ENCODE assay signal across 19 cellular contexts in the genomic region with DNA sequence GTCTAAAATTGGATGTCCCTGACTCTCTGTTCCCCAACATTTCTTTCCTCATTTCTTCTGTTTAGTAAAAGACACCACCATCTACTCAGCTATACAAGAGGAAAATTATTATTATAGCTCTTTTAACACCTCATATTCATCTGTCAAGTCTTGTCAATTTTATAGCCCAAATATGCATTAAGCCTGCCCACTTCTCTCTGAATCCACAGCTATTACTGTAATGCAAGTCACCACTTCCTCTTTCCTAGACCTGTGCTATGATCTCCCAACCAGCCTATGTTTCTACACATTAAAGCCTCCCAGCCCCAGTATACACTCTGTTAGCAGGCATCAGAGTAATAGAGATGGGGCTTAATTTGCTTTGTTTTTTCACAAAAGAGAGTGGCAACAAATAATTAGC.
DNase-seq lines count a peak whose midpoint lies in the region; ATAC-seq and TF ChIP-seq lines count a peak whose summit lies in the region.
"Had no signal": no experiment of that assay in that cellular context is flagged by ENCODE, and none has a peak within 500 bp of the region (broad histone marks: within the 10 kb centered on the region; RNA-seq: fewer than 3 reads in every experiment).

No MANE protein-coding gene starts in this region.

- peaks cover 2% of the 10 kb centered on the region for H3K9me3 Mint-ChIP-seq in activated CD4-positive, alpha-beta T cell treated with anti-CD3 and anti-CD28 coated beads, Interleukin-2, amount 10 ng/mL, durations not matched to agents 7 days and 5 days
- H3K9me3 Mint-ChIP-seq: GM23338 had no signal

- no peaks in the 10 kb centered on the region for H3K36me3 Mint-ChIP-seq in activated CD4-positive, alpha-beta T cell treated with anti-CD3 and anti-CD28 coated beads, Interleukin-2, amount 10 ng/mL, durations not matched to agents 7 days and 5 days (ENCODE audit: low read depth)
- H3K36me3 Mint-ChIP-seq: T-cell had no signal

- no peak overlapping the region for H3K27ac ChIP-seq in vagina
- H3K27ac ChIP-seq: tibial nerve had no signal

- ATAC-seq in GM18511 (IDR thresholded peaks at IDR 0.05; ENCODE audit: unreplicated experiment) (peak; percentile 69), GM21390 (IDR thresholded peaks at IDR 0.05; ENCODE audit: unreplicated experiment) (peak; percentile 69), HG03442 (IDR thresholded peaks at IDR 0.05; ENCODE audit: unreplicated experiment) (peak; percentile 83), GM19455 (IDR thresholded peaks at IDR 0.05; ENCODE audit: unreplicated experiment) (no peak)
- ATAC-seq: GM23338, right cardiac atrium, T-cell had no signal

- TF ChIP-seq CTCF in vagina (IDR thresholded peaks at IDR 0.05) = no peak

- intact Hi-C loops in vagina (cut with DNase I) = no loop called here

- H3K4me1 ChIP-seq in vagina = no peaks in the 10 kb centered on the region
- H3K4me1 ChIP-seq: tibial nerve had no signal

- no peaks in the 10 kb centered on the region for H3K27me3 Mint-ChIP-seq in activated CD4-positive, alpha-beta T cell treated with anti-CD3 and anti-CD28 coated beads, Interleukin-2, amount 10 ng/mL, durations not matched to agents 7 days and 5 days

- TF ChIP-seq POLR2A in vagina (IDR thresholded peaks at IDR 0.05) = no peak

- H3K27ac Mint-ChIP-seq in activated CD4-positive, alpha-beta T cell treated with anti-CD3 and anti-CD28 coated beads, Interleukin-2, amount 10 ng/mL, durations not matched to agents 7 days and 5 days = no peak overlapping the region
- H3K27ac Mint-ChIP-seq: GM23338, T-cell had no signal

- H3K4me3 ChIP-seq in vagina = no peak overlapping the region
- H3K4me3 ChIP-seq: GM23338, tibial nerve had no signal

- peak; percentile 50 for DNase-seq in RPMI8226
- DNase-seq in vagina (ENCODE audit: extremely low spot score in 2 of 2) = no peak
- DNase-seq in activated CD4-positive, alpha-beta T cell treated with anti-CD3 and anti-CD28 coated beads, Interleukin-2, amount 10 ng/mL, durations not matched to agents 7 days and 5 days = no peak
- no peak for DNase-seq in cerebellar nuclear complex (lab: John Stamatoyannopoulos, UW)
- DNase-seq: activated effector memory CD4-positive, alpha-beta T cell treated with anti-CD3 and anti-CD28 coated beads, Interleukin-2, amount 50 U/mL, for 16 hours; amniotic stem cell; effector memory CD4-positive, alpha-beta T cell; glutamatergic neuron; NCI-H524 treated with DMSO at 0.1 percent for 48 hours; right cardiac atrium; stimulated activated CD4-positive, alpha-beta T cell treated with anti-CD3 and anti-CD28 coated beads, Interleukin-15, amount 100 ng/mL, for 24 hours; stimulated activated naive CD4-positive, alpha-beta T cell treated with Interleukin-2 at 50 U/mL for 16 hours; T-cell had no signal

- no peaks in the 10 kb centered on the region for H3K36me3 ChIP-seq in vagina
- H3K36me3 ChIP-seq: tibial nerve had no signal

- POLR2A ChIA-PET in activated CD4-positive, alpha-beta T cell treated with anti-CD3 and anti-CD28 coated beads, Interleukin-2, amount 10 ng/mL, durations not matched to agents 7 days and 5 days (lab: Charles Lee) = no interaction called here

- CTCF ChIA-PET in activated CD4-positive, alpha-beta T cell treated with anti-CD3 and anti-CD28 coated beads, Interleukin-2, amount 10 ng/mL, durations not matched to agents 7 days and 5 days (lab: Charles Lee) = interaction anchor here (1.3 kb wide), 1 partner anchor 9 kb away, joined by 5 read pairs; no protein-coding TSS in a partner anchor

- H3K9me3 ChIP-seq in vagina = no peaks in the 10 kb centered on the region
- H3K9me3 ChIP-seq: tibial nerve had no signal

- H3K4me1 Mint-ChIP-seq in activated CD4-positive, alpha-beta T cell treated with anti-CD3 and anti-CD28 coated beads, Interleukin-2, amount 10 ng/mL, durations not matched to agents 7 days and 5 days = no peaks in the 10 kb centered on the region
- H3K4me1 Mint-ChIP-seq: T-cell had no signal

- H3K27me3 ChIP-seq in vagina = no peaks in the 10 kb centered on the region
- H3K27me3 ChIP-seq: tibial nerve had no signal

- H3K4me3 Mint-ChIP-seq in activated CD4-positive, alpha-beta T cell treated with anti-CD3 and anti-CD28 coated beads, Interleukin-2, amount 10 ng/mL, durations not matched to agents 7 days and 5 days = no peak overlapping the region
- H3K4me3 Mint-ChIP-seq: GM23338, T-cell had no signal
